In the genomic region with DNA sequence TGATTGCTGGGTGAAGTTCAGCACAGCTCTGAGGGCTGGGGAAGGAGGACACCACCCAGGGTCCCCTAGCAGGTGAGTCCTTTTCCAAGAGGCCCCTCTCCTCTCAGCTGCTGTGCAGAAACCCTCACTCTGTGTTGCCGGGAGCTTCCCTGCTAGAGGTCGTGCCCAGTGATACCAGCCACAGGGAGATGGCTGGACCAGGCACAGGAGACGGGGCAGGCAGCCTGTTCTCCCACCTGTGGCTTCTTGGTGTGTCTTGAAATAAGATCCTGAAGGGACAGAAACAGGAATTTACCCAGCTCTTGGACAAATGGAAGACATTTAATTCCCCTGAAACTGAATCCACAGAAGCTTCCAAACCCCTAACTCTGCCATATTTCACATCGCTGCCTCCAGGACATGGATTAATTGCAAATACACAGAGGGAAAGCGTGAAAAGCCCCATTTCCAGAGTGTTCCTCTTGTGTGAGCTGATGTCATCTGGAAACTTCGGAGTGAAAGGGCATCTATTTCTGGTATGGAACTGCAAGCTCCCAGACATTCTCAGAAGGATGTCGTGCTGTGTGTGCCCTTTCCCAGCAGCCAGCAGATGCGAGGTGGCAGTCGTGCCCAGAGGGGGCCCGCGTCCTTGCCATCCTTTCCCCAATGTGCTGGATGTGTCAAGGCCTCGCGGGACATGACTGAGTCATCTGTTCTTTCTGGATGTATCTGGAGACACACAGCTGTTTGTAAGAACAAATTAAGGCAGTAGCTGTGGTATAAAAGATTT, we compare ENCODE assay signal across 11 cellular contexts.
DNase-seq lines count a peak whose midpoint lies in the region; ATAC-seq, FAIRE-seq and TF ChIP-seq lines count a peak whose summit lies in the region.
"Had no signal": no experiment of that assay in that cellular context is flagged by ENCODE, and none has a peak within 500 bp of the region (broad histone marks: within the 10 kb centered on the region; RNA-seq: fewer than 3 reads in every experiment).

No MANE protein-coding gene starts in this region.

- intact Hi-C loops in IMR-90 (cut with micrococcal nuclease): loop anchor here (5.0 kb wide), 1 partner anchor 114 kb away; no protein-coding TSS in a partner anchor
- intact Hi-C loops in esophagus muscularis mucosa (cut with DNase I): no loop called here
- intact Hi-C loops in thyroid gland (cut with DNase I): no loop called here

- no peaks in the 10 kb centered on the region for H3K36me3 Mint-ChIP-seq in T-helper 17 cell (ENCODE audit: low read depth)

- H2AFZ ChIP-seq in IMR-90 (replicated peaks; ENCODE audit: low read length, poor library complexity): no peak overlapping the region

- peaks cover 28% of the 10 kb centered on the region for H3K9me1 ChIP-seq in IMR-90 (ENCODE audit: insufficient read depth, low read length)

- no peak overlapping the region for H3K27ac Mint-ChIP-seq in T-helper 17 cell
- H3K27ac Mint-ChIP-seq: CD4-positive, alpha-beta T cell had no signal

- in situ Hi-C loops in IMR-90 (cut with MboI; ENCODE audit: low sequenced_read_pairs): no loop called here

- H3K23ac ChIP-seq in IMR-90 (ENCODE audit: low read depth, low read length): no peak overlapping the region

- no peak overlapping the region for H2BK20ac ChIP-seq in IMR-90 (ENCODE audit: low read depth, low read length)

- H3K4ac ChIP-seq in IMR-90 (ENCODE audit: low read depth, low read length): no peak overlapping the region

- H4K91ac ChIP-seq in IMR-90 (ENCODE audit: insufficient read depth, low read depth, low read length): no peak overlapping the region

- no peak overlapping the region for H4K8ac ChIP-seq in IMR-90 (ENCODE audit: low read depth in 2 of 2, low read length in 2 of 2)

- H3K9ac ChIP-seq in IMR-90 (ENCODE audit: low read depth, low read length) (no peak overlapping the region), subcutaneous abdominal adipose tissue (ENCODE audit: low read length in 5 of 5) (peak overlapping the region; percentile 14 to 79 (median 68))

- peaks cover under 1 to 13% of the 10 kb centered on the region in 2 experiments; a peak in 2 of 4 replicates for H3K79me1 ChIP-seq in IMR-90 (ENCODE audit: low read depth in 1 of 2, low read length in 2 of 2)

- BruUV-seq in IMR-90 (replicated peaks; lab: Mats Ljungman, UMichigan): no TSS peak

- FAIRE-seq in HTR-8/SVneo (lab: Jason Lieb, UNC): no peak

- TF ChIP-seq CTCF in IMR-90 (conservative IDR thresholded peaks at IDR 0.05; ENCODE audit: low read depth, low read length) (no peak), esophagus muscularis mucosa (IDR thresholded peaks at IDR 0.05) (no peak), thyroid gland (IDR thresholded peaks at IDR 0.05) (no peak)

- H3K27me3 ChIP-seq in IMR-90 (ENCODE audit: control insufficient read depth, insufficient read depth, low read length) (no peaks in the 10 kb centered on the region), esophagus muscularis mucosa (no peaks in the 10 kb centered on the region), subcutaneous abdominal adipose tissue (ENCODE audit: control insufficient read depth in 5 of 5, insufficient read depth in 4 of 5, low read length in 5 of 5) (no peaks in the 10 kb centered on the region), thyroid gland (no peaks in the 10 kb centered on the region)

- H3K27me3 Mint-ChIP-seq in T-helper 17 cell: peaks cover 11% of the 10 kb centered on the region
- H3K27me3 Mint-ChIP-seq: CD4-positive, alpha-beta T cell had no signal

- no peak overlapping the region for H3K18ac ChIP-seq in IMR-90 (ENCODE audit: low read depth, low read length)

- no peak overlapping the region for H4K5ac ChIP-seq in IMR-90 (ENCODE audit: low read depth, low read length)

- no peak overlapping the region for H2AK9ac ChIP-seq in IMR-90 (replicated peaks; ENCODE audit: low read depth, low read length, poor library complexity)

- 92% methylated on average over 2 of the region's 13 CpGs; no CpG with 5 or more reads in 1 of the 2 experiments for WGBS in IMR-90 (ENCODE audit: extremely low coverage in 2 of 2, insufficient read length in 1 of 2), 2 experiments
- 72% methylated on average over 10 of the region's 13 CpGs for WGBS in esophagus muscularis mucosa
- WGBS in thyroid gland, 2 donors: 78 to 89% methylated on average over 12 to 13 of the region's 13 CpGs

- 0 out of 2 replicates have a peak overlapping the region, but pooled peaks have one; percentile 53 for H2AK5ac ChIP-seq in IMR-90 (ENCODE audit: low read depth, low read length)

- H3K9me3 ChIP-seq in IMR-90 (ENCODE audit: control insufficient read depth, insufficient read depth, low read length) (peaks cover 2% of the 10 kb centered on the region; the same call in 1 of the 2 replicates), esophagus muscularis mucosa (peaks cover 0 to 10% (median 0%) of the 10 kb centered on the region in 4 donors), subcutaneous abdominal adipose tissue (ENCODE audit: control insufficient read depth in 5 of 5, low read length in 5 of 5) (peaks cover 0 to 4% (median under 1%) of the 10 kb centered on the region in 5 donors), thyroid gland (no peaks in the 10 kb centered on the region), T-helper 17 cell (ENCODE audit: control insufficient read depth, low read length, poor library complexity, severe bottlenecking) (peaks cover under 1% of the 10 kb centered on the region)

- no peak overlapping the region for H2BK15ac ChIP-seq in IMR-90 (ENCODE audit: low read depth, low read length)

- peaks cover 15% of the 10 kb centered on the region for H3K4me1 ChIP-seq in IMR-90 (ENCODE audit: control insufficient read depth, insufficient read depth, low read length)
- H3K4me1 ChIP-seq in esophagus muscularis mucosa: peaks cover 21 to 29% (median 23%) of the 10 kb centered on the region in 4 donors
- peaks cover 7 to 38% (median 29%) of the 10 kb centered on the region in 5 donors for H3K4me1 ChIP-seq in subcutaneous abdominal adipose tissue (ENCODE audit: control insufficient read depth in 5 of 5, insufficient read depth in 5 of 5, low read length in 5 of 5)
- H3K4me1 ChIP-seq in thyroid gland: peaks cover 8 to 13% of the 10 kb centered on the region in 2 donors

- TF ChIP-seq EP300 in esophagus muscularis mucosa (IDR thresholded peaks at IDR 0.05): peak; percentile 80

- peaks cover 32% of the 10 kb centered on the region for H3K36me3 ChIP-seq in IMR-90 (ENCODE audit: control insufficient read depth, insufficient read depth, low read length)
- H3K36me3 ChIP-seq in esophagus muscularis mucosa: peaks cover 0 to 20% (median 4%) of the 10 kb centered on the region in 4 donors
- H3K36me3 ChIP-seq in subcutaneous abdominal adipose tissue (ENCODE audit: control insufficient read depth in 5 of 5, insufficient read depth in 5 of 5, low read length in 5 of 5): peaks cover 0 to 30% (median 12%) of the 10 kb centered on the region in 5 donors
- no peaks in the 10 kb centered on the region for H3K36me3 ChIP-seq in thyroid gland

- no peak overlapping the region for H3K14ac ChIP-seq in IMR-90 (replicated peaks; ENCODE audit: low read depth, low read length)

- TF ChIP-seq POLR2A in IMR-90 (IDR thresholded peaks at IDR 0.05; ENCODE audit: low read depth, low read length) (no peak), esophagus muscularis mucosa (IDR thresholded peaks at IDR 0.05; ENCODE audit: low read depth) (no peak), thyroid gland (IDR thresholded peaks at IDR 0.05) (no peak)

- dilution Hi-C loops in IMR-90 (cut with HindIII; ENCODE audit: low sequenced_read_pairs, unreplicated experiment): no loop called here

- no peak overlapping the region for H2BK5ac ChIP-seq in IMR-90 (ENCODE audit: low read depth, low read length, poor library complexity, severe bottlenecking)

- ATAC-seq in IMR-90 (ENCODE audit: low read depth): no peak
- no peak for ATAC-seq in T-helper 17 cell

- CTCF ChIA-PET in IMR-90 (lab: Yijun Ruan, JAX): interaction anchor here (0.6 kb wide), 1 partner anchor 133 kb away, joined by 3 read pairs; no protein-coding TSS in a partner anchor

- no peak overlapping the region for H3K56ac ChIP-seq in IMR-90 (ENCODE audit: extremely low read depth, insufficient read depth, low read length)

- H2BK120ac ChIP-seq in IMR-90 (ENCODE audit: low read depth, low read length): no peak overlapping the region

- DNase-seq in IMR-90 (peak; percentile 43), esophagus muscularis mucosa (ENCODE audit: extremely low spot score) (no peak), mesenteric fat pad (ENCODE audit: low spot score) (peak; percentile 90), HTR-8/SVneo (ENCODE audit: insufficient read length, low spot score) (no peak), thyroid gland (no peak), NCI-H1105 treated with DMSO at 0.1 percent for 48 hours (lab: John Stamatoyannopoulos, UW) (no peak), T-helper 17 cell (no peak)
- DNase-seq: CD4-positive, alpha-beta T cell; NCI-H526 treated with DMSO at 0.1 percent for 48 hours had no signal

- H3K4me1 Mint-ChIP-seq in T-helper 17 cell: no peaks in the 10 kb centered on the region

- H3K4me3 ChIP-seq in IMR-90 (ENCODE audit: insufficient read depth, low read depth, low read length) (no peak overlapping the region), esophagus muscularis mucosa (no peak overlapping the region), subcutaneous abdominal adipose tissue (ENCODE audit: low read depth in 1 of 5, low read length in 5 of 5) (no peak overlapping the region), thyroid gland (replicated peaks in 1 of 3) (no peak overlapping the region)
- H3K4me3 ChIP-seq: smooth muscle cell had no signal

- H4K20me1 ChIP-seq in IMR-90 (ENCODE audit: insufficient read depth, low read length): peaks cover 16% of the 10 kb centered on the region

- H3K4me2 ChIP-seq in IMR-90 (ENCODE audit: low read depth, low read length): no peak overlapping the region
- H3K4me2 ChIP-seq: smooth muscle cell had no signal

- POLR2A ChIA-PET in IMR-90 (lab: Charles Lee; ENCODE audit: unreplicated experiment): no interaction called here

- no peak overlapping the region for H3K27ac ChIP-seq in IMR-90 (ENCODE audit: insufficient read depth, low read length)
- peak overlapping the region; percentile 60 to 79 (median 64) for H3K27ac ChIP-seq in esophagus muscularis mucosa (replicated peaks in 1 of 4)
- peak overlapping the region; percentile 95 for H3K27ac ChIP-seq in subcutaneous abdominal adipose tissue (ENCODE audit: low read depth, low read length)
- peak overlapping the region in 1 of 3 donors; percentile 28 for H3K27ac ChIP-seq in thyroid gland

- H3K4me3 Mint-ChIP-seq in T-helper 17 cell: no peak overlapping the region
- H3K4me3 Mint-ChIP-seq: CD4-positive, alpha-beta T cell had no signal

- TF ChIP-seq RAD21 in IMR-90 (IDR thresholded peaks at IDR 0.05; ENCODE audit: low read length): no peak

TF ChIP-seq in IMR-90, 13 proteins besides CTCF, POLR2A, EP300 and RAD21 (continues in another document):
- TF ChIP-seq RCOR1 (IDR thresholded peaks at IDR 0.05; ENCODE audit: insufficient replicate concordance, low read length) (no peak), CHD1 (IDR thresholded peaks at IDR 0.05; ENCODE audit: low read depth, low read length) (no peak), BHLHE40 (IDR thresholded peaks at IDR 0.05; ENCODE audit: low read depth, low read length) (no peak), CEBPB (IDR thresholded peaks at IDR 0.05; ENCODE audit: low read depth, low read length) (no peak), MAFK (IDR thresholded peaks at IDR 0.05; ENCODE audit: low read depth, low read length) (no peak), RFX5 (IDR thresholded peaks at IDR 0.05; ENCODE audit: low read depth, low read length) (no peak), NFE2L2 (IDR thresholded peaks at IDR 0.05; ENCODE audit: low read depth, low read length) (no peak)

Comparison
In these comparisons a context has a peak if more than half of its experiments do, and no peak if none do; other contexts are left out.
1. DNase-seq: peak in IMR-90 (single experiment) and mesenteric fat pad (single experiment); none in esophagus muscularis mucosa (single experiment), HTR-8/SVneo (single experiment), thyroid gland (0 of 2), NCI-H1105 treated with DMSO at 0.1 percent for 48 hours (single experiment) and T-helper 17 cell (0 of 3).